Comparison of ENCODE assay signal across 8 cellular contexts in the genomic region with DNA sequence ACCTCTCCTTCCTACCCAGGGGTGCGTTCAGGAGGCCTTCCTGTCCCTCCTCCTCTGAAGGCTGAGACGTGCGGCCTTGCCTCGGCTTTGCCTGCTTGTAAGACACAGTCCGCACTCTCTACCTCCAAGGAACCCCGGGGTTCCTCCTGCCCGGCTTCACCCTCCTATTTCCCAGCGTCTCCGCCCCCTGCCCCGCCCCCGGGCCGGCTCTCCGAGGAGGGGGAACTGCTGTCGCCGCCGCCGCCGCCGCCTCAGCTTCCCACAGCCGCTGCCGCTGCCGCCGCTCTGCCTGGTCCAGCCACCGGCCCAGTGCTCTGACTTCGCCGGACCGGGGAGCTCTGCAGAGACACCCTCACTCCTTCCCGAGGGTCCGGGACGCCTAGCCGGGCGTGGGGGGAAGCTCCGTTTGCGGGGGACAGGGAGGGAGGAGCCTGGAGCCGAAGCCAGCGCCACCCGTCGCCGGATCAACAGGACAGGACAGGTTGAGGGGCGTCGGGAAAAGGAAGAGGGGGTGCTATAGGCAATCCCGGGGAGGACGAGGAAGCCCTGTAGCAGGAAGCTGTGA. TPM values are rescaled to one million over a fixed set of nuclear protein-coding genes. Genes with fewer than 3 reads are reported as not detected.
A peak's percentile ranks its signal among the peaks of the same experiment; 100 is the strongest.
DNase-seq lines count a peak whose midpoint lies in the region; ATAC-seq and TF ChIP-seq lines count a peak whose summit lies in the region.

No MANE protein-coding gene starts in this region.

- H3K4me3 Mint-ChIP-seq in glutamatergic neuron (ENCODE audit: unreplicated experiment): peak overlapping the region; percentile 86

- intact Hi-C loops in uterus (cut with DNase I; ENCODE audit: low total_unique reads): loop anchor here (10.0 kb wide), 1 partner anchor 47 kb away; a partner anchor contains a TSS

- no peak for ATAC-seq in HG03342 (IDR thresholded peaks at IDR 0.05; ENCODE audit: unreplicated experiment)
- ATAC-seq in GM21576 (IDR thresholded peaks at IDR 0.05; ENCODE audit: unreplicated experiment): no peak

- H3K9me3 ChIP-seq in uterus: no peaks in the 10 kb centered on the region

- DNase-seq in NCI-H2227 treated with DMSO at 0.1 percent for 48 hours (lab: John Stamatoyannopoulos, UW) (peak; percentile 48), glutamatergic neuron (peak; percentile 57), nucleus accumbens (lab: John Stamatoyannopoulos, UW) (peak in 40 of 56 donors; percentile 14 to 72 (median 39)), uterus (peak; percentile 50 to 54)
- peak; percentile 80 for DNase-seq in activated effector memory CD4-positive, alpha-beta T cell treated with anti-CD3 and anti-CD28 coated beads, Interleukin-2, amount 50 U/mL, for 16 hours

- H3K4me1 Mint-ChIP-seq in glutamatergic neuron (ENCODE audit: low read depth, unreplicated experiment): peaks cover 17% of the 10 kb centered on the region

- peak overlapping the region; percentile 16 for H3K4me3 ChIP-seq in uterus

- H3K36me3 Mint-ChIP-seq in glutamatergic neuron (ENCODE audit: unreplicated experiment): no peaks in the 10 kb centered on the region

- no peaks in the 10 kb centered on the region for H3K36me3 ChIP-seq in uterus

- H3K9me3 Mint-ChIP-seq in glutamatergic neuron (ENCODE audit: unreplicated experiment): peaks cover 18% of the 10 kb centered on the region

- peaks cover 0 to 43% of the 10 kb centered on the region in 2 donors for H3K4me1 ChIP-seq in uterus

- peak; percentile 5 to 9 for TF ChIP-seq POLR2A in uterus (IDR thresholded peaks at IDR 0.05)

- peaks cover 0 to 23% of the 10 kb centered on the region in 2 donors for H3K27me3 ChIP-seq in uterus

- peaks cover 22% of the 10 kb centered on the region for H3K27me3 Mint-ChIP-seq in glutamatergic neuron (ENCODE audit: unreplicated experiment)

- TF ChIP-seq CTCF in 22Rv1 (IDR thresholded peaks at IDR 0.05) (no peak), glutamatergic neuron (IDR thresholded peaks at IDR 0.05; ENCODE audit: partially characterized antibody, unreplicated experiment) (no peak), uterus (IDR thresholded peaks at IDR 0.05) (no peak)

- peak overlapping the region; percentile 38 for H3K27ac Mint-ChIP-seq in glutamatergic neuron (ENCODE audit: unreplicated experiment)

- peak overlapping the region; percentile 92 for H3K27ac ChIP-seq in 22Rv1
- H3K27ac ChIP-seq in uterus: peak overlapping the region; percentile 41 to 64

RNA-seq across cellular contexts. Expression of a gene that starts 1.2 kb away (rescaled TPM):
- 4.8 TPM for total RNA-seq in glutamatergic neuron (ENCODE audit: unreplicated experiment)
- total RNA-seq in uterus: 10 to 100 TPM in 1 of 4 donors, 1 to 10 TPM in 2, not detected in 1; 2.8 to 17.9 (median 6.2) TPM

RNA-seq across cellular contexts. Expression of a gene that starts 2.9 kb away (rescaled TPM):
- total RNA-seq in glutamatergic neuron (ENCODE audit: unreplicated experiment) (0.42 TPM), uterus (1 to 10 TPM in 2 of 4 donors, under 1 TPM in 1, not detected in 1; 0.29 to 2.8 (median 2.0) TPM)

RNA-seq across cellular contexts. Expression of a gene that starts 6.7 kb away (rescaled TPM):
- total RNA-seq in glutamatergic neuron (ENCODE audit: unreplicated experiment) (16.4 TPM), uterus (10 to 100 TPM in 2 of 4 donors, 1 to 10 TPM in 2; 3.2 to 16.9 (median 10.9) TPM)

RNA-seq across cellular contexts. Expression of a gene that starts 9.5 kb away (rescaled TPM):
- total RNA-seq in glutamatergic neuron (ENCODE audit: unreplicated experiment): not detected
- total RNA-seq in uterus: not detected

RNA-seq across cellular contexts. Expression of a gene that starts 12.7 kb away (rescaled TPM):
- total RNA-seq in glutamatergic neuron (ENCODE audit: unreplicated experiment): not detected
- total RNA-seq in uterus: not detected
